In the genomic region with DNA sequence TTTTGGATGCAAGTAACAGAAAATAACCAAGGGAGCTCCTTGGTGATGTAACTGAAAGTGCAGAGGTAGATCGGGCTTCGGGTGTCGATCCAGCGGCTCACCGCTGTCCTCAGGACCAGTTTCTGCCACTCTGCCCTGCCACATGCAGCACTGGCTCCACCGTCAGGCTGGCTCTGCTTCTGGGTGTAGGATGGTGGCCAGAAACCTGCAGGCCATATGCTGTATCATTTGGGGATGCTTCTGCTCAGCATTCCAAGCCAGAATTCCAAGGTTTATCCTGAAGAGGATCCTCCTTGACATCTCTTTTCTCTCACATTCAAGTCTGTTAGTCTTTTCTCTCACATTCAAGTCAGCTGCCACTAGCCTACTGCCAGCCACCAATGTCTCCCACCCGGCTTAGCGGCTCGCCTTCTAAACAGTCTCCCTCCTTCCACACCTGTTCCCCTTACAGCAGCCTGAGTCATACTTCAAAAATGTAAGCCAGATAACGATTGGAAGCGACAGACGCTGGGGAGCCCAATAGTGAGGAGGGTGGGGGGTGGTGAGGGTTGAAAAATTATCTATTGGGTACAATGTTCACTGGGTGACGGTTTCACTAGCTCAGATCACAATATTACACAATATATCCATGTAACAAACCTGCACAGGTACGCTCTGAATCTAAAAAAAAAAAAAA, we compare ENCODE assay signal across 14 cellular contexts. TPM values are rescaled to one million over a fixed set of nuclear protein-coding genes. Genes with fewer than 3 reads are reported as not detected.
DNase-seq lines count a peak whose midpoint lies in the region; ATAC-seq and TF ChIP-seq lines count a peak whose summit lies in the region.
"Had no signal": no experiment of that assay in that cellular context is flagged by ENCODE, and none has a peak within 500 bp of the region (broad histone marks: within the 10 kb centered on the region; RNA-seq: fewer than 3 reads in every experiment).

No MANE protein-coding gene starts in this region.

- no peaks in the 10 kb centered on the region for H3K9me2 ChIP-seq in hepatocyte (replicated peaks; ENCODE audit: insufficient read depth)

- H3K4me2 ChIP-seq in hepatocyte = no peak overlapping the region

- no peak overlapping the region for H2AFZ ChIP-seq in hepatocyte

- H3K9me3 ChIP-seq in hepatocyte (ENCODE audit: low read depth) (no peaks in the 10 kb centered on the region), tibial artery (no peaks in the 10 kb centered on the region)

- H3K4me1 ChIP-seq in hepatocyte (ENCODE audit: insufficient read depth) (peaks cover 23% of the 10 kb centered on the region), tibial artery (peaks cover 0 to 44% (median 31%) of the 10 kb centered on the region in 4 donors)

- ATAC-seq in HG03457 (IDR thresholded peaks at IDR 0.05; ENCODE audit: unreplicated experiment) (no peak), HG03175 (IDR thresholded peaks at IDR 0.05; ENCODE audit: unreplicated experiment) (no peak)
- ATAC-seq: activated naive CD8-positive, alpha-beta T cell treated with anti-CD3 and anti-CD28 coated beads, Interleukin-2, amount 50 U/mL, for 24 hours had no signal

- H3K27ac ChIP-seq in hepatocyte (peak overlapping the region; percentile 73), tibial artery (peak overlapping the region; percentile 62 to 75)

- H3K27me3 ChIP-seq in hepatocyte (no peaks in the 10 kb centered on the region), tibial artery (no peaks in the 10 kb centered on the region)

- H3K36me3 ChIP-seq in hepatocyte (replicated peaks; ENCODE audit: insufficient read depth, low read depth) (no peaks in the 10 kb centered on the region), tibial artery (no peaks in the 10 kb centered on the region)

- no peaks in the 10 kb centered on the region for H4K20me1 ChIP-seq in hepatocyte (ENCODE audit: insufficient read depth, poor library complexity, severe bottlenecking)

- no peak overlapping the region for H3K4me3 ChIP-seq in hepatocyte
- no peak overlapping the region for H3K4me3 ChIP-seq in tibial artery

- DNase-seq in DMS53 (lab: John Stamatoyannopoulos, UW) (peak; percentile 25), DMS53 treated with DMSO at 0.1 percent for 48 hours (lab: John Stamatoyannopoulos, UW; ENCODE audit: unreplicated experiment) (no peak), SW480 (ENCODE audit: low spot score) (peak; percentile 79), hepatocyte (ENCODE audit: low spot score) (peak; percentile 78), tibial artery (no peak), GM03348 (ENCODE audit: low spot score) (no peak)
- DNase-seq: 8988T; activated naive CD8-positive, alpha-beta T cell treated with anti-CD3 and anti-CD28 coated beads, Interleukin-2, amount 50 U/mL, for 24 hours; dermis blood vessel endothelial cell; NCI-H1092 treated with DMSO at 0.1 percent for 48 hours; stimulated activated CD4-positive, alpha-beta T cell treated with anti-CD3 and anti-CD28 coated beads, Interleukin-2, amount 100 ng/mL, for 48 hours; T1000 had no signal

- intact Hi-C loops in tibial artery (cut with DNase I; ENCODE audit: low total_unique reads) = no loop called here

- no peaks in the 10 kb centered on the region for H3K79me2 ChIP-seq in hepatocyte

- WGBS in hepatocyte (ENCODE audit: low lambda C conversion rate, missing lambda C conversion rate) = 60% methylated on average over 13 of the region's 14 CpGs

- peak; percentile 18 for TF ChIP-seq CTCF in hepatocyte (IDR thresholded peaks at IDR 0.05; ENCODE audit: poor library complexity)
- TF ChIP-seq CTCF in tibial artery (IDR thresholded peaks at IDR 0.05) = peak in 1 of 2 experiments; percentile 23

RNA-seq across cellular contexts. Expression of gene SP3, which starts 38.6 kb away (rescaled TPM):
- 110 and 133 TPM in 2 replicates for total RNA-seq in hepatocyte
- polyA plus RNA-seq in hepatocyte = 37.2 and 38.6 TPM in 2 replicates

Comparison
In these comparisons a context has a peak if more than half of its experiments do, and no peak if none do; other contexts are left out.
1. DNase-seq: peak in DMS53 (single experiment), SW480 (single experiment) and hepatocyte (single experiment); none in DMS53 treated with DMSO at 0.1 percent for 48 hours (single experiment), tibial artery (0 of 2) and GM03348 (single experiment).